ENCODE assay signal across 9 cellular contexts in the genomic region with DNA sequence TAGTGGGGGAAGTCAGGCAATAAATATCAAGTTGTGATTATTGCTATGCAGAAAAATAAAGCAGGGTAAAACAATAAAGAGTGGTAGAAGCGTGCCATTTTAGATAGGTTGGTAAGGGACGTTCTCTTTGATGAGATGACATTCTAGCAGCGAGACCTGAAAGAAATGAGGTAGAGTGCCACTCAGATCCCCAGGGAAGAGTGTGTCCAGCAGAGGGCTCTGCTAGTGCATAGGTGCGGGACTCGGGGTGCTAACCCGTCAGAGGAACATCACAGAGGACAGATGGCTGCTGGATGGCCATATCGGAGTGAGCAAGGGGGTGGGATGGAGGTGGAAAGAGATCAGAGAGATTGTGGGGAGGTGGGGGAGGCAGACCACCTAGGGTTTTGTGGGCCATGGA. TPM values are rescaled to one million over a fixed set of nuclear protein-coding genes. Genes with fewer than 3 reads are reported as not detected.
DNase-seq lines count a peak whose midpoint lies in the region; ATAC-seq, FAIRE-seq and TF ChIP-seq lines count a peak whose summit lies in the region.
"Had no signal": no experiment of that assay in that cellular context is flagged by ENCODE, and none has a peak within 500 bp of the region (broad histone marks: within the 10 kb centered on the region; RNA-seq: fewer than 3 reads in every experiment).

No MANE protein-coding gene starts in this region.

- H3K14ac ChIP-seq in mesenchymal stem cell (ENCODE audit: low read length in 2 of 2): no peak overlapping the region

- peak; percentile 46 for TF ChIP-seq CTCF in MCF 10A (IDR thresholded peaks at IDR 0.05; ENCODE audit: unreplicated experiment)
- no peak for TF ChIP-seq CTCF in breast epithelium (IDR thresholded peaks at IDR 0.05)
- peak; percentile 38; the same call in 1 of the 2 replicates for TF ChIP-seq CTCF in LNCAP (IDR thresholded peaks at IDR 0.05)
- peak; percentile 53 for TF ChIP-seq CTCF in astrocyte (IDR thresholded peaks at IDR 0.05; ENCODE audit: insufficient read depth, low read depth, low read length)

- H2BK5ac ChIP-seq in mesenchymal stem cell (ENCODE audit: low read depth, low read length, poor library complexity, severe bottlenecking): no peak overlapping the region

- no peaks in the 10 kb centered on the region for H3K9me3 ChIP-seq in breast epithelium
- no peaks in the 10 kb centered on the region for H3K9me3 ChIP-seq in astrocyte (ENCODE audit: insufficient read depth, low read depth, low read length)
- no peaks in the 10 kb centered on the region for H3K9me3 ChIP-seq in mesenchymal stem cell (ENCODE audit: control insufficient read depth, low read length)

- intact Hi-C loops in MCF 10A (cut with micrococcal nuclease) (loop anchor here (2.0 to 10.0 kb wide), 4 partner anchors 653 to 1889 kb away; no protein-coding TSS in a partner anchor), breast epithelium (cut with DNase I; ENCODE audit: low total_unique reads) (no loop called here)

- no TSS peak for BruUV-seq in MCF 10A (replicated peaks; lab: Mats Ljungman, UMichigan)

- WGBS in mesenchymal stem cell: 56% methylated on average over 7 of the region's 7 CpGs

- H3K4me3 Mint-ChIP-seq in MCF 10A (ENCODE audit: unreplicated experiment): no peak overlapping the region
- no peak overlapping the region for H3K4me3 Mint-ChIP-seq in astrocyte (ENCODE audit: unreplicated experiment)
- H3K4me3 Mint-ChIP-seq: activated naive CD8-positive, alpha-beta T cell treated with anti-CD3 and anti-CD28 coated beads, Interleukin-2, amount 10 ng/mL, durations not matched to agents 7 days and 5 days had no signal

- CTCF ChIA-PET in MCF 10A (lab: Yijun Ruan, JAX): interaction anchor here (1.3 to 2.0 kb wide), 5 partner anchors 10 to 1891 kb away, joined by 3 to 10 read pairs (median 5); no protein-coding TSS in a partner anchor

- H3K36me3 Mint-ChIP-seq in MCF 10A (ENCODE audit: insufficient read depth, unreplicated experiment) (no peaks in the 10 kb centered on the region), astrocyte (ENCODE audit: low read depth, unreplicated experiment) (no peaks in the 10 kb centered on the region)
- H3K36me3 Mint-ChIP-seq: activated naive CD8-positive, alpha-beta T cell treated with anti-CD3 and anti-CD28 coated beads, Interleukin-2, amount 10 ng/mL, durations not matched to agents 7 days and 5 days had no signal

- peak overlapping the region; percentile 51 for H3K4me2 ChIP-seq in astrocyte (ENCODE audit: low read length)
- no peak overlapping the region for H3K4me2 ChIP-seq in mesenchymal stem cell (ENCODE audit: low read length, poor library complexity, severe bottlenecking)

- no peak overlapping the region for H4K91ac ChIP-seq in mesenchymal stem cell (ENCODE audit: low read length)

- H4K20me1 ChIP-seq in astrocyte (ENCODE audit: insufficient read depth, low read length): no peaks in the 10 kb centered on the region

- DNase-seq in MCF 10A (ENCODE audit: unreplicated experiment): peak; percentile 62
- no peak for DNase-seq in breast epithelium (ENCODE audit: low spot score in 2 of 2)
- peak; percentile 17 for DNase-seq in astrocyte (ENCODE audit: low read depth)
- peak; percentile 6 for DNase-seq in mesenchymal stem cell
- DNase-seq in NCI-H128 (lab: John Stamatoyannopoulos, UW; ENCODE audit: unreplicated experiment): no peak
- DNase-seq: activated naive CD8-positive, alpha-beta T cell treated with anti-CD3 and anti-CD28 coated beads, Interleukin-2, amount 10 ng/mL, durations not matched to agents 7 days and 5 days had no signal

- no peak overlapping the region for H2BK12ac ChIP-seq in mesenchymal stem cell (ENCODE audit: low read length in 2 of 2)

- H3K4me1 ChIP-seq in breast epithelium (no peaks in the 10 kb centered on the region), astrocyte (ENCODE audit: insufficient read depth, low read length) (peaks cover 14% of the 10 kb centered on the region), mesenchymal stem cell (ENCODE audit: control insufficient read depth, insufficient read depth, low read depth, low read length) (no peaks in the 10 kb centered on the region)

- H3K18ac ChIP-seq in mesenchymal stem cell (ENCODE audit: low read depth in 1 of 2, low read length in 2 of 2): no peak overlapping the region

- TF ChIP-seq POLR2A in breast epithelium (IDR thresholded peaks at IDR 0.05): no peak

- no peak overlapping the region for H2BK120ac ChIP-seq in mesenchymal stem cell (ENCODE audit: low read depth, low read length)

- H3K79me2 ChIP-seq in astrocyte (ENCODE audit: insufficient read depth, low read length): no peaks in the 10 kb centered on the region

- H2AK5ac ChIP-seq in mesenchymal stem cell (ENCODE audit: low read length, severe bottlenecking): no peak overlapping the region

- no peaks in the 10 kb centered on the region for H3K27me3 Mint-ChIP-seq in MCF 10A (ENCODE audit: insufficient read depth, unreplicated experiment)
- no peaks in the 10 kb centered on the region for H3K27me3 Mint-ChIP-seq in astrocyte (ENCODE audit: low read depth, unreplicated experiment)
- H3K27me3 Mint-ChIP-seq: activated naive CD8-positive, alpha-beta T cell treated with anti-CD3 and anti-CD28 coated beads, Interleukin-2, amount 10 ng/mL, durations not matched to agents 7 days and 5 days had no signal

- H3K9me3 Mint-ChIP-seq in MCF 10A (ENCODE audit: unreplicated experiment) (no peaks in the 10 kb centered on the region), astrocyte (ENCODE audit: unreplicated experiment) (no peaks in the 10 kb centered on the region)
- H3K9me3 Mint-ChIP-seq: activated naive CD8-positive, alpha-beta T cell treated with anti-CD3 and anti-CD28 coated beads, Interleukin-2, amount 10 ng/mL, durations not matched to agents 7 days and 5 days had no signal

- no peak overlapping the region for H4K8ac ChIP-seq in mesenchymal stem cell (ENCODE audit: low read length)

- no peak overlapping the region for H3K27ac Mint-ChIP-seq in MCF 10A (ENCODE audit: low read depth, unreplicated experiment)
- H3K27ac Mint-ChIP-seq in astrocyte (ENCODE audit: unreplicated experiment): no peak overlapping the region
- H3K27ac Mint-ChIP-seq: activated naive CD8-positive, alpha-beta T cell treated with anti-CD3 and anti-CD28 coated beads, Interleukin-2, amount 10 ng/mL, durations not matched to agents 7 days and 5 days had no signal

- H3K4me1 Mint-ChIP-seq in MCF 10A (ENCODE audit: insufficient read depth, unreplicated experiment) (no peaks in the 10 kb centered on the region), astrocyte (ENCODE audit: low read depth, unreplicated experiment) (no peaks in the 10 kb centered on the region)
- H3K4me1 Mint-ChIP-seq: activated naive CD8-positive, alpha-beta T cell treated with anti-CD3 and anti-CD28 coated beads, Interleukin-2, amount 10 ng/mL, durations not matched to agents 7 days and 5 days had no signal

- no peak for FAIRE-seq in astrocyte (lab: Jason Lieb, UNC)

- H3K27me3 ChIP-seq in breast epithelium (no peaks in the 10 kb centered on the region), astrocyte (ENCODE audit: insufficient read depth, low read length) (no peaks in the 10 kb centered on the region), mesenchymal stem cell (ENCODE audit: control insufficient read depth in 1 of 2, insufficient read depth in 1 of 2, low read length in 2 of 2) (no peaks in the 10 kb centered on the region)

- ATAC-seq in HG03139 (IDR thresholded peaks at IDR 0.05; ENCODE audit: unreplicated experiment): no peak
- no peak for ATAC-seq in HG02610 (IDR thresholded peaks at IDR 0.05; ENCODE audit: unreplicated experiment)

- H2BK15ac ChIP-seq in mesenchymal stem cell (ENCODE audit: low read depth, poor library complexity, severe bottlenecking): no peak overlapping the region

- no peaks in the 10 kb centered on the region for H3K36me3 ChIP-seq in breast epithelium
- H3K36me3 ChIP-seq in astrocyte (ENCODE audit: insufficient read depth, low read length): no peaks in the 10 kb centered on the region
- no peaks in the 10 kb centered on the region for H3K36me3 ChIP-seq in mesenchymal stem cell (ENCODE audit: control insufficient read depth in 1 of 2, insufficient read depth in 2 of 2, low read depth in 1 of 2, low read length in 2 of 2)

- H2AFZ ChIP-seq in astrocyte (ENCODE audit: low read depth, low read length) (no peak overlapping the region), mesenchymal stem cell (ENCODE audit: low read depth, low read length) (no peak overlapping the region)

- no peak overlapping the region for H3K4me3 ChIP-seq in breast epithelium
- no peak overlapping the region for H3K4me3 ChIP-seq in astrocyte (ENCODE audit: insufficient read depth, low read depth, low read length)
- no peak overlapping the region for H3K4me3 ChIP-seq in mesenchymal stem cell (ENCODE audit: insufficient read depth in 1 of 2, low read depth in 1 of 2, low read length in 2 of 2)

- no peak overlapping the region for H3K23ac ChIP-seq in mesenchymal stem cell (ENCODE audit: low read length in 2 of 2)

- no peak overlapping the region for H3K9ac ChIP-seq in astrocyte (ENCODE audit: low read length)
- peak overlapping the region; percentile 78 for H3K9ac ChIP-seq in mesenchymal stem cell (ENCODE audit: low read length)

- no peaks in the 10 kb centered on the region for H3K79me1 ChIP-seq in mesenchymal stem cell (replicated peaks; ENCODE audit: low read length, poor library complexity, severe bottlenecking)

- POLR2A ChIA-PET in MCF 10A (lab: Yijun Ruan, JAX): no interaction called here

- no peak overlapping the region for H3K4ac ChIP-seq in mesenchymal stem cell (ENCODE audit: low read depth in 1 of 2, low read length in 2 of 2)

- no peak overlapping the region for H3K27ac ChIP-seq in breast epithelium
- no peak overlapping the region for H3K27ac ChIP-seq in astrocyte (ENCODE audit: low read depth, low read length)
- no peak overlapping the region for H3K27ac ChIP-seq in mesenchymal stem cell (ENCODE audit: low read length, poor library complexity, severe bottlenecking)

RNA-seq across cellular contexts. Expression of gene GTF2A1L, which starts 16.3 kb away (rescaled TPM):
- total RNA-seq in MCF 10A (2022): not detected in 2 replicates
- total RNA-seq in breast epithelium: 1 to 10 TPM in 1 of 3 donors, under 1 TPM in 1, not detected in 1; 0.29 to 2.9 TPM
- total RNA-seq in astrocyte: not detected in 2 replicates
- polyA plus RNA-seq in mesenchymal stem cell (2013, experiment 1 of 2): 0.44 TPM
- 0.42 TPM for polyA plus RNA-seq in mesenchymal stem cell (2013, experiment 2 of 2)
- total RNA-seq: activated naive CD8-positive, alpha-beta T cell treated with anti-CD3 and anti-CD28 coated beads, Interleukin-2, amount 10 ng/mL, durations not matched to agents 7 days and 5 days had no signal

Comparison
In these comparisons a context has a peak if more than half of its experiments do, and no peak if none do; other contexts are left out.
1. DNase-seq: peak in MCF 10A (single experiment), astrocyte (single experiment) and mesenchymal stem cell (single experiment); none in breast epithelium (0 of 2) and NCI-H128 (single experiment).
2. CTCF ChIP-seq: peak in MCF 10A (single experiment), LNCAP (single experiment) and astrocyte (single experiment); none in breast epithelium (0 of 3).